25 cellular contexts compared by ENCODE assay signal in genomic region chr7:12221414-12221813, GRCh38. TPM values are rescaled to one million over a fixed set of nuclear protein-coding genes. Genes with fewer than 3 reads are reported as not detected.
DNase-seq lines count a peak whose midpoint lies in the region; ATAC-seq and TF ChIP-seq lines count a peak whose summit lies in the region.
"Had no signal": no experiment of that assay in that cellular context is flagged by ENCODE, and none has a peak within 500 bp of the region (broad histone marks: within the 10 kb centered on the region; RNA-seq: fewer than 3 reads in every experiment).

No MANE protein-coding gene starts in this region.

- intact Hi-C loops in Panc1 (cut with micrococcal nuclease; ENCODE audit: unreplicated experiment): no loop called here
- intact Hi-C loops in sciatic nerve (cut with DNase I): no loop called here

- H3K4me1 Mint-ChIP-seq in stimulated activated naive CD8-positive, alpha-beta T cell treated with anti-CD3 and anti-CD28 coated beads, Interleukin-15, amount 100 ng/mL, for 72 hours: peaks cover 55% of the 10 kb centered on the region

- H3K27me3 Mint-ChIP-seq in stimulated activated naive CD8-positive, alpha-beta T cell treated with anti-CD3 and anti-CD28 coated beads, Interleukin-15, amount 100 ng/mL, for 72 hours: no peaks in the 10 kb centered on the region
- H3K27me3 Mint-ChIP-seq: activated B cell treated with CpG ODN at 0.5 μM for 24 hours; effector memory CD8-positive, alpha-beta T cell had no signal

- peaks cover 4% of the 10 kb centered on the region; the same call in 1 of the 2 replicates for H3K4me1 ChIP-seq in Panc1 (ENCODE audit: control insufficient read depth, insufficient read depth, low read length)

- TF ChIP-seq CTCF in Panc1 (IDR thresholded peaks at IDR 0.05) (no peak), brain microvascular endothelial cell (IDR thresholded peaks at IDR 0.05; ENCODE audit: low read depth, low read length, missing control alignments) (no peak)

- no peak overlapping the region for H3K27ac Mint-ChIP-seq in stimulated activated naive CD8-positive, alpha-beta T cell treated with anti-CD3 and anti-CD28 coated beads, Interleukin-15, amount 100 ng/mL, for 72 hours
- H3K27ac Mint-ChIP-seq: activated B cell treated with CpG ODN at 0.5 μM for 24 hours; activated naive CD4-positive, alpha-beta T cell treated with anti-CD3 and anti-CD28 coated beads, Interleukin-2, amount 50 U/mL, for 72 hours had no signal

- in situ Hi-C loops in Panc1 (cut with HindIII; ENCODE audit: low pct_unique_long_range_greater_than_20kb, low sequenced_read_pairs) (no loop called here), brain microvascular endothelial cell (cut with HindIII; ENCODE audit: low pct_ligation_motif_present, low sequenced_read_pairs) (no loop called here)

- POLR2A ChIA-PET in Panc1 (lab: Charles Lee): no interaction called here

- CTCF ChIA-PET in Panc1 (lab: Charles Lee): no interaction called here

- H3K36me3 ChIP-seq in Panc1 (ENCODE audit: control insufficient read depth, insufficient read depth, low read length): peaks cover 20% of the 10 kb centered on the region
- H3K36me3 ChIP-seq in brain microvascular endothelial cell (replicated peaks): peaks cover 5% of the 10 kb centered on the region

- H3K27me3 ChIP-seq in Panc1 (ENCODE audit: control insufficient read depth, insufficient read depth, low read length) (no peaks in the 10 kb centered on the region), brain microvascular endothelial cell (replicated peaks) (no peaks in the 10 kb centered on the region)
- H3K27me3 ChIP-seq: body of pancreas, esophagus squamous epithelium, stomach, tibial nerve had no signal

- peak overlapping the region in 1 of 2 donors; percentile 30 for H3K4me3 Mint-ChIP-seq in stimulated activated naive CD8-positive, alpha-beta T cell treated with anti-CD3 and anti-CD28 coated beads, Interleukin-15, amount 100 ng/mL, for 72 hours
- H3K4me3 Mint-ChIP-seq: activated B cell treated with CpG ODN at 0.5 μM for 24 hours had no signal

- no TSS peak for BruUV-seq in Panc1 (replicated peaks; lab: Mats Ljungman, UMichigan)

- DNase-seq in COR-L47 (lab: John Stamatoyannopoulos, UW) (peak; percentile 10), Panc1 (ENCODE audit: low read depth, low spot score) (no peak), amniotic epithelial cell (ENCODE audit: low read depth) (peak; percentile 66), iris pigment epithelial cell (ENCODE audit: low read depth) (peak; percentile 12), sciatic nerve (ENCODE audit: low spot score) (no peak), brain microvascular endothelial cell (no peak)
- DNase-seq in stimulated activated naive CD8-positive, alpha-beta T cell treated with anti-CD3 and anti-CD28 coated beads, Interleukin-15, amount 100 ng/mL, for 72 hours: no peak
- DNase-seq: activated B cell treated with CpG ODN at 0.5 μM for 24 hours; activated CD4-positive, alpha-beta T cell treated with anti-CD3 and anti-CD28 coated beads, Interleukin-2, amount 50 U/mL, for 48 hours; body of pancreas; Calu3; effector memory CD8-positive, alpha-beta T cell; esophagus squamous epithelium; GM23248; left cardiac atrium; mesendoderm; naive B cell; NCI-H1105; NCI-H510A; right cardiac atrium; RPMI8226; stomach had no signal

- peaks cover 4 to 11% of the 10 kb centered on the region in 2 donors for H3K9me3 Mint-ChIP-seq in stimulated activated naive CD8-positive, alpha-beta T cell treated with anti-CD3 and anti-CD28 coated beads, Interleukin-15, amount 100 ng/mL, for 72 hours
- H3K9me3 Mint-ChIP-seq: activated B cell treated with CpG ODN at 0.5 μM for 24 hours; effector memory CD8-positive, alpha-beta T cell had no signal

- ATAC-seq in Panc1 (no peak), sciatic nerve (no peak)
- ATAC-seq in stimulated activated naive CD8-positive, alpha-beta T cell treated with anti-CD3 and anti-CD28 coated beads, Interleukin-15, amount 100 ng/mL, for 72 hours: no peak
- ATAC-seq: activated naive CD4-positive, alpha-beta T cell treated with anti-CD3 and anti-CD28 coated beads, Interleukin-2, amount 50 U/mL, for 72 hours; body of pancreas; effector memory CD8-positive, alpha-beta T cell; left cardiac atrium; right cardiac atrium had no signal

- peaks cover 2% of the 10 kb centered on the region; the same call in 1 of the 2 replicates for H3K9me3 ChIP-seq in Panc1 (ENCODE audit: control insufficient read depth, insufficient read depth, low read depth, low read length)
- H3K9me3 ChIP-seq: body of pancreas, esophagus squamous epithelium, stomach had no signal

- H3K27ac ChIP-seq in Panc1 (ENCODE audit: low read length) (peak overlapping the region; percentile 7; the same call in 1 of the 2 replicates), brain microvascular endothelial cell (no peak overlapping the region)
- H3K27ac ChIP-seq: body of pancreas, esophagus squamous epithelium, GM23248, SK-N-MC, stomach, tibial nerve had no signal

- H3K4me3 ChIP-seq in Panc1 (ENCODE audit: low read depth in 2 of 2, low read length in 2 of 2) (no peak overlapping the region), brain microvascular endothelial cell (ENCODE audit: low read depth, low read length) (no peak overlapping the region)
- H3K4me3 ChIP-seq: body of pancreas, esophagus squamous epithelium, GM23248, SK-N-MC, stomach, tibial nerve had no signal

RNA-seq across cellular contexts. Expression of gene TMEM106B, which starts 10.3 kb away (rescaled TPM):
- total RNA-seq in Panc1 (2021; ENCODE audit: unreplicated experiment) (89.0 TPM), sciatic nerve (54.0 TPM)
- polyA plus RNA-seq in Panc1 (2012; ENCODE audit: insufficient read length): 51.2 TPM

Comparison
In these comparisons a context has a peak if more than half of its experiments do, and no peak if none do; other contexts are left out.
1. DNase-seq: peak in COR-L47 (single experiment), amniotic epithelial cell (single experiment) and iris pigment epithelial cell (single experiment); none in Panc1 (single experiment), sciatic nerve (single experiment), stimulated activated naive CD8-positive, alpha-beta T cell treated with anti-CD3 and anti-CD28 coated beads, Interleukin-15, amount 100 ng/mL, for 72 hours (0 of 2) and brain microvascular endothelial cell (single experiment).